24 cellular contexts compared by ENCODE assay signal in the genomic region with DNA sequence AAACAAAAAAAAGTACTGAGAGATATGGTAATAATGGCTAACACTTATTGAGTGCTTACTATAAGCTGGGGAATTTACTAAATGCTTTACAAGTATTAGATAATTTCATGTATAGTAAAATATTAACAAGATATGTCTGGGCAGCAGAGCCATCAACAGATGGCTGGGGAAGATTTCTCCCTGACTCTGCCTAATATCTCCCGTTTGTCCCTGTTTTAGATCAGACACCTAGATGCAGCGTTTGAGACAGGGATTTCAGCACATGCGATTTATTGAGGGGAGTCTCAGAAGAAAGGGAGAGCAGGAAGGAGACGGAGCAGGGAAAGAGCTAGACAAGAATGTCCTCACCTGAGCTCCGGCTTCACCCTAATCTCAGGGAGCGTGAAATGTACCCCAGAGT. TPM values are rescaled to one million over a fixed set of nuclear protein-coding genes. Genes with fewer than 3 reads are reported as not detected.
"Had no signal": no experiment of that assay in that cellular context is flagged by ENCODE, and none has a peak within 500 bp of the region (broad histone marks: within the 10 kb centered on the region; RNA-seq: fewer than 3 reads in every experiment).

No MANE protein-coding gene starts in this region.

- ATAC-seq: effector memory CD8-positive, alpha-beta T cell; esophagus mucosa; gastrocnemius medialis; heart right ventricle; left cardiac atrium; left lung; left ventricle myocardium superior; lower lobe of right lung had no signal

- H3K4me3 ChIP-seq: colonic mucosa, esophagus squamous epithelium, gastrocnemius medialis, heart right ventricle, left lung, lower lobe of right lung had no signal

- H3K36me3 ChIP-seq: colonic mucosa, esophagus squamous epithelium, gastrocnemius medialis, heart right ventricle, left lung, lower lobe of right lung had no signal

- H3K9me3 ChIP-seq: colonic mucosa, esophagus squamous epithelium, gastrocnemius medialis, heart right ventricle, left lung, lower lobe of right lung had no signal

- H3K27ac ChIP-seq: colonic mucosa, epithelial cell of prostate, esophagus squamous epithelium, gastrocnemius medialis, left lung, lower lobe of right lung had no signal

- H3K27me3 ChIP-seq: colonic mucosa, esophagus squamous epithelium, left lung had no signal

- H3K4me1 ChIP-seq: colonic mucosa had no signal

- DNase-seq: colonic mucosa; cortex of kidney; effector CD8-positive, alpha-beta T cell; effector memory CD8-positive, alpha-beta T cell; esophagus squamous epithelium; foreskin fibroblast; foreskin melanocyte; gastrocnemius medialis; glutamatergic neuron; head of caudate nucleus; heart right ventricle; hippocampal formation; left cardiac atrium; left lung; left ventricle myocardium superior; lower lobe of right lung; midbrain had no signal

RNA-seq across cellular contexts. Expression of a gene that starts 36.9 kb away (rescaled TPM):
- total RNA-seq: chondrocyte, dermis microvascular lymphatic vessel endothelial cell, endodermal cell, gastrocnemius medialis, glomerular endothelial cell, heart right ventricle, left cardiac atrium, left ventricle myocardium superior, lung microvascular endothelial cell had no signal
- polyA plus RNA-seq: heart right ventricle had no signal
